ENCODE assay signal across 8 cellular contexts in genomic region chr1:186680031-186681012, GRCh38. TPM values are rescaled to one million over a fixed set of nuclear protein-coding genes. Genes with fewer than 3 reads are reported as not detected.
DNase-seq lines count a peak whose midpoint lies in the region; ATAC-seq and TF ChIP-seq lines count a peak whose summit lies in the region.

PTGS2 (minus strand) TSS chr1:186680423; CDS start chr1:186680290, 133 bp downstream.

- TF ChIP-seq CTCF in RWPE2 (IDR thresholded peaks at IDR 0.05; ENCODE audit: poor library complexity, severe bottlenecking) (peak; percentile 77), astrocyte of the cerebellum (IDR thresholded peaks at IDR 0.05; ENCODE audit: low read depth, low read length, missing control alignments) (peak; percentile 71), hepatocyte (IDR thresholded peaks at IDR 0.05; ENCODE audit: poor library complexity) (peak; percentile 58), prostate gland (IDR thresholded peaks at IDR 0.05) (peak in 3 of 4 experiments; percentile 35 to 68 (median 64))

- H3K9me3 ChIP-seq in HUES48 (ENCODE audit: control insufficient read depth, insufficient read depth, low read length) (no peaks in the 10 kb centered on the region), RWPE2 (ENCODE audit: severe bottlenecking) (no peaks in the 10 kb centered on the region), hepatocyte (ENCODE audit: low read depth) (no peaks in the 10 kb centered on the region), prostate gland (no peaks in the 10 kb centered on the region)

- H3K4me3 ChIP-seq in HUES48 (ENCODE audit: low read depth, low read length) = peak within 1 kb of the TSS; percentile 86
- H3K4me3 ChIP-seq in RWPE2 (ENCODE audit: severe bottlenecking) = peak within 1 kb of the TSS; percentile 64
- peak within 1 kb of the TSS; percentile 86 for H3K4me3 ChIP-seq in astrocyte of the cerebellum (ENCODE audit: low read depth, low read length)
- H3K4me3 ChIP-seq in hepatocyte = peak within 1 kb of the TSS; percentile 60
- H3K4me3 ChIP-seq in prostate gland = peak within 1 kb of the TSS; percentile 46 to 52

- H3K9ac ChIP-seq in HUES48 (ENCODE audit: low read depth, low read length) = peak within 1 kb of the TSS; percentile 76

- H3K4me2 ChIP-seq in hepatocyte = peak within 1 kb of the TSS; percentile 77

- H3K27me3 ChIP-seq in HUES48 (ENCODE audit: control insufficient read depth, insufficient read depth, low read length) (peaks cover 23% of the 10 kb centered on the region), RWPE2 (ENCODE audit: insufficient read depth, poor library complexity, severe bottlenecking) (no peaks in the 10 kb centered on the region), hepatocyte (peaks cover 15% of the 10 kb centered on the region), prostate gland (replicated peaks; ENCODE audit: insufficient read depth) (no peaks in the 10 kb centered on the region)

- WGBS in hepatocyte (ENCODE audit: low lambda C conversion rate, missing lambda C conversion rate) = 1% methylated on average over 66 of the region's 66 CpGs
- WGBS in prostate gland = under 1% methylated on average over 66 of the region's 66 CpGs

- in situ Hi-C loops in astrocyte of the cerebellum (cut with HindIII; ENCODE audit: low sequenced_read_pairs) = no loop called here

- DNase-seq in Daoy (ENCODE audit: low read depth) = peak; percentile 95
- DNase-seq in RWPE2 (ENCODE audit: low spot score) = peak; percentile 89
- DNase-seq in astrocyte of the cerebellum (ENCODE audit: low read depth) = peak; percentile 86
- DNase-seq in hepatocyte (ENCODE audit: low spot score) = peak; percentile 92
- DNase-seq in prostate gland (ENCODE audit: low spot score) = peak; percentile 74
- no peak for DNase-seq in effector CD4-positive, alpha-beta T cell

- H2AFZ ChIP-seq in hepatocyte = peak within 1 kb of the TSS; percentile 58

- H4K20me1 ChIP-seq in hepatocyte (ENCODE audit: insufficient read depth, poor library complexity, severe bottlenecking) = no peaks in the 10 kb centered on the region

- H3K79me2 ChIP-seq in hepatocyte = no peaks in the 10 kb centered on the region

- H3K36me3 ChIP-seq in HUES48 (ENCODE audit: control insufficient read depth, insufficient read depth, low read length) (no peaks in the 10 kb centered on the region), RWPE2 (ENCODE audit: low read depth) (peaks cover 44% of the 10 kb centered on the region), hepatocyte (replicated peaks; ENCODE audit: insufficient read depth, low read depth) (no peaks in the 10 kb centered on the region), prostate gland (no peaks in the 10 kb centered on the region)

- TF ChIP-seq POLR2A in prostate gland (IDR thresholded peaks at IDR 0.05) = peak; percentile 86

- intact Hi-C loops in prostate gland (cut with DNase I) = loop anchor here (10.0 kb wide), 1 partner anchor 304 kb away; no protein-coding TSS in a partner anchor

- H3K27ac ChIP-seq in HUES48 (ENCODE audit: low read depth, low read length) (peak within 1 kb of the TSS; percentile 54), RWPE2 (ENCODE audit: poor library complexity, severe bottlenecking) (peak within 1 kb of the TSS; percentile 83), hepatocyte (peak within 1 kb of the TSS; percentile 84), prostate gland (peak within 1 kb of the TSS; percentile 81 to 92)

- H3K4me1 ChIP-seq in HUES48 (ENCODE audit: control insufficient read depth, insufficient read depth, low read length) (peaks cover 7% of the 10 kb centered on the region; the same call in 1 of the 2 replicates), RWPE2 (ENCODE audit: insufficient read depth, poor library complexity, severe bottlenecking) (peaks cover 15% of the 10 kb centered on the region), hepatocyte (ENCODE audit: insufficient read depth) (no peaks in the 10 kb centered on the region), prostate gland (replicated peaks) (no peaks in the 10 kb centered on the region)

- H3K9me2 ChIP-seq in hepatocyte (replicated peaks; ENCODE audit: insufficient read depth) = no peaks in the 10 kb centered on the region

- ATAC-seq in GM21515 (IDR thresholded peaks at IDR 0.05; ENCODE audit: unreplicated experiment) (peak; percentile 88), RWPE2 (ENCODE audit: low read depth) (peak; percentile 94)

RNA-seq across cellular contexts. Expression of gene PTGS2, which starts in this region (rescaled TPM):
- total RNA-seq in Daoy (2014; rRNA removed; shearing (Covaris generic)) = 8.7 and 12.5 TPM in 2 replicates
- total RNA-seq in hepatocyte (19.1 and 21.9 TPM in 2 replicates), prostate gland (10 to 100 TPM; 11.2 to 14.3 TPM)
- 6.2 and 9.9 TPM in 2 replicates for polyA plus RNA-seq in hepatocyte
